Comparison of ENCODE assay signal across 1 cellular context in the genomic region with DNA sequence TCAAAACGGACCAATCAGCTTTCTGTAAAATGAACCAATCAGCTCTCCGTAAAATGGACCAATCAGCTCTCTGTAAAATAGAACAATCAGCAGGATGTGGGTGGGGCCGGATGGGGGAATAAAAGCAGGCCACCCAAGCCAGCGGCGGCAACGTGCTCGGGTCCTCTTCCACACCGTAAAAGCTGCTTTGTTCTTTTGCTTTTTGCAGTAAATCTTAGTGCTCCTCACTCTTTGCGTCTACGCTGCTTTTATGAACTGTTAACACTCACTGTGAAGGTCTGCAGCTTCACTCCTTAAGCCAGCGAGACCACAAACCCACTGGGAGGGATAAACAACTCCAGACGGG.
TF ChIP-seq lines count a peak whose summit lies in the region.

No MANE protein-coding gene starts in this region.

TF ChIP-seq in HepG2, 621 proteins besides CTCF, POLR2A, EP300 and RAD21:
- TF ChIP-seq ZNF777 (CRISPR knock-in tag; IDR thresholded peaks at IDR 0.05) (no peak), CBFB (CRISPR knock-in tag; IDR thresholded peaks at IDR 0.05) (no peak), FOXP1 (IDR thresholded peaks at IDR 0.05) (no peak), FOXP1 (CRISPR knock-in tag; IDR thresholded peaks at IDR 0.05) (no peak), AHR (CRISPR knock-in tag; IDR thresholded peaks at IDR 0.05) (no peak), PTBP1 (IDR thresholded peaks at IDR 0.05; ENCODE audit: low read depth, low read length, poor library complexity, severe bottlenecking) (no peak), HNRNPUL1 (IDR thresholded peaks at IDR 0.05; ENCODE audit: low read depth, low read length) (no peak), RAD51 (IDR thresholded peaks at IDR 0.05; ENCODE audit: borderline replicate concordance) (no peak), GLI4 (CRISPR knock-in tag; IDR thresholded peaks at IDR 0.05; ENCODE audit: borderline replicate concordance) (no peak)
- TF ChIP-seq, protein P1, sequence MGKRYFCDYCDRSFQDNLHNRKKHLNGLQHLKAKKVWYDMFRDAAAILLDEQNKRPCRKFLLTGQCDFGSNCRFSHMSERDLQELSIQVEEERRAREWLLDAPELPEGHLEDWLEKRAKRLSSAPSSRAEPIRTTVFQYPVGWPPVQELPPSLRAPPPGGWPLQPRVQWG (CRISPR knock-in tag; IDR thresholded peaks at IDR 0.05; ENCODE audit: borderline replicate concordance, low read depth): no peak
